Comparison of ENCODE assay signal across 8 cellular contexts in the genomic region with DNA sequence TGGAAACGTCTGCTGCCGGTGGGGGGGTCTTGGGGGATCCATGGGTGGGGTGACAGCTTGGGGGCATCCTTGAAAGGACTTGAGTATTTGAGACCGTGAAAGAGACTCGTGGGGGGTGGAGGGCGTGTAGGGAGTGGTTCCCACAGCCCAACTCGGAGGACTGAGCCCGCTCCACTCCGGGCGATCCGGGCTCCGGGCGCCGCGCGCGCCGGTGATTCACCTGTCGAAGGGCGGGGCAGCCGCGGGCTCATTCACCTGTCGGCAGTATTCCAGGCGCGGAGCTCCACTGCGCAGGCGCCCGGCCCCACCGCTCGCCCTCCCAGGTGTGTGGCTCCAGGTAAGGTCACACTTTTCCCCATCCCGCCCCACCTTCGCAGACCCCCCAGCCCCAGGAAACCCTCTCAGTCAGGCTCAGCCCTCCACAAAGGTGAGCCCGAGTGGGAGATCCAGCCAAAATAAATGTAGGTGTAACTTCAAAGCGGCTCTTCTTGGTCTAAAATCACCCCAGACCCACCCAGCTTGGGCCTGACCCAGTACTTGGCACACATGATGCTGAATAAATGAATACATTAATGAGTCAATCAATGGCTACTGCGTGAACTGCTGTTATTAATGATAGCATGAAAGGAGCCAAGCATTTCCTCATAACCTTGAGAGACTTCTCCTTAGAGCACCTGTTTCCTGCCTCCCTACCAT. TPM values are rescaled to one million over a fixed set of nuclear protein-coding genes. Genes with fewer than 3 reads are reported as not detected.
DNase-seq lines count a peak whose midpoint lies in the region; ATAC-seq and TF ChIP-seq lines count a peak whose summit lies in the region.

No MANE protein-coding gene starts in this region.

- H4K20me1 ChIP-seq in PC-3 (ENCODE audit: low read length), result no peaks in the 10 kb centered on the region

- H2AFZ ChIP-seq in PC-3 (ENCODE audit: low read length), result 0 out of 2 replicates have a peak overlapping the region, but pooled peaks have one; percentile 48

- H3K9me2 ChIP-seq in PC-3 (replicated peaks; ENCODE audit: low read length), result no peaks in the 10 kb centered on the region

- H3K9me3 ChIP-seq in PC-3 (ENCODE audit: low read length) (no peaks in the 10 kb centered on the region), iPS-20b (ENCODE audit: insufficient read depth, low read depth, low read length) (no peaks in the 10 kb centered on the region), thyroid gland (no peaks in the 10 kb centered on the region), spleen (no peaks in the 10 kb centered on the region)

- intact Hi-C loops in activated naive CD4-positive, alpha-beta T cell treated with anti-CD3 and anti-CD28 coated beads for 36 hours (cut with micrococcal nuclease), result no loop called here
- intact Hi-C loops in PC-3 (cut with micrococcal nuclease) (no loop called here), thyroid gland (cut with DNase I) (no loop called here), spleen (cut with DNase I; ENCODE audit: low total_unique reads) (no loop called here)

- DNase-seq in activated naive CD4-positive, alpha-beta T cell treated with anti-CD3 and anti-CD28 coated beads for 36 hours, result peak; percentile 37
- no peak for DNase-seq in activated naive CD4-positive, alpha-beta T cell treated with Interleukin-2 at 50 U/mL for 16 hours
- DNase-seq in PC-3 (peak; percentile 96), thyroid gland (peak; percentile 93 to 95), spleen (no peak)

- BruUV-seq in PC-3 (replicated peaks; lab: Mats Ljungman, UMichigan), result no TSS peak

- ATAC-seq in PC-3 (peak; percentile 41), HG02840 (IDR thresholded peaks at IDR 0.05; ENCODE audit: low FRiP score, unreplicated experiment) (no peak), GM18873 (IDR thresholded peaks at IDR 0.05; ENCODE audit: low FRiP score, unreplicated experiment) (no peak)

- CTCF ChIA-PET in activated naive CD4-positive, alpha-beta T cell treated with anti-CD3 and anti-CD28 coated beads for 36 hours (lab: Charles Lee), result no interaction called here
- CTCF ChIA-PET in PC-3 (lab: Charles Lee), result interaction anchor here (0.6 to 0.7 kb wide), 3 partner anchors 9 to 610 kb away, joined by 3 to 6 read pairs (median 4); no protein-coding TSS in a partner anchor

- H3K27me3 ChIP-seq in PC-3 (ENCODE audit: low read length) (no peaks in the 10 kb centered on the region), iPS-20b (ENCODE audit: insufficient read depth, low read length) (no peaks in the 10 kb centered on the region), thyroid gland (no peaks in the 10 kb centered on the region), spleen (replicated peaks in 1 of 7) (peaks cover 2 to 99% (median 45%) of the 10 kb centered on the region in 7 donors)

- peaks cover 18% of the 10 kb centered on the region for H3K79me2 ChIP-seq in PC-3 (ENCODE audit: low read length)

- H3F3A ChIP-seq in PC-3 (ENCODE audit: low read length, unreplicated experiment), result no peaks in the 10 kb centered on the region

- H3K4me3 Mint-ChIP-seq in activated naive CD4-positive, alpha-beta T cell treated with anti-CD3 and anti-CD28 coated beads for 36 hours, result no peak overlapping the region

- peak overlapping the region; percentile 75 for H3K4me2 ChIP-seq in PC-3 (ENCODE audit: low read length)

- no peaks in the 10 kb centered on the region for H3K9me3 Mint-ChIP-seq in activated naive CD4-positive, alpha-beta T cell treated with anti-CD3 and anti-CD28 coated beads for 36 hours

- H3K27ac ChIP-seq in PC-3 (ENCODE audit: low read length) (peak overlapping the region; percentile 89), iPS-20b (ENCODE audit: low read length) (no peak overlapping the region), thyroid gland (peak overlapping the region; percentile 55 to 71 (median 65)), spleen (peak overlapping the region in 4 of 8 donors; percentile 46 to 74 (median 65))

- peaks cover 50% of the 10 kb centered on the region for H3K27me3 Mint-ChIP-seq in activated naive CD4-positive, alpha-beta T cell treated with anti-CD3 and anti-CD28 coated beads for 36 hours (ENCODE audit: low read depth)

- peaks cover 13% of the 10 kb centered on the region for H3K4me1 Mint-ChIP-seq in activated naive CD4-positive, alpha-beta T cell treated with anti-CD3 and anti-CD28 coated beads for 36 hours (ENCODE audit: low read depth)

- no peak overlapping the region for H3K27ac Mint-ChIP-seq in activated naive CD4-positive, alpha-beta T cell treated with anti-CD3 and anti-CD28 coated beads for 36 hours

- TF ChIP-seq CTCF in PC-3 (conservative IDR thresholded peaks at IDR 0.05; ENCODE audit: low read depth, low read length) (no peak), thyroid gland (IDR thresholded peaks at IDR 0.05) (no peak), spleen (IDR thresholded peaks at IDR 0.05 in 8 of 11, conservative IDR thresholded peaks at IDR 0.05 in 3 of 11) (no peak)

- H3K36me3 Mint-ChIP-seq in activated naive CD4-positive, alpha-beta T cell treated with anti-CD3 and anti-CD28 coated beads for 36 hours (ENCODE audit: low read depth), result no peaks in the 10 kb centered on the region

- TF ChIP-seq POLR2A in thyroid gland (IDR thresholded peaks at IDR 0.05) (no peak), spleen (IDR thresholded peaks at IDR 0.05) (no peak)

- H3K4me1 ChIP-seq in PC-3 (ENCODE audit: insufficient read depth, low read length), result peaks cover 25% of the 10 kb centered on the region
- peaks cover 14% of the 10 kb centered on the region for H3K4me1 ChIP-seq in iPS-20b (ENCODE audit: insufficient read depth, low read length)
- peaks cover 12 to 17% of the 10 kb centered on the region in 2 donors for H3K4me1 ChIP-seq in thyroid gland
- peaks cover 0 to 69% (median 46%) of the 10 kb centered on the region in 6 donors for H3K4me1 ChIP-seq in spleen

- WGBS in thyroid gland, 2 donors, result 5 to 27% methylated on average over 5 to 27 of the region's 34 CpGs
- WGBS in spleen, 5 donors, result 19 to 31% (median 28%) methylated on average over 28 to 34 of the region's 34 CpGs

- no peaks in the 10 kb centered on the region for H3K36me3 ChIP-seq in PC-3 (ENCODE audit: low read depth, low read length)
- H3K36me3 ChIP-seq in iPS-20b (ENCODE audit: insufficient read depth, low read depth, low read length), result peaks cover 54% of the 10 kb centered on the region
- H3K36me3 ChIP-seq in thyroid gland, result no peaks in the 10 kb centered on the region
- peaks cover 0 to 19% (median 0%) of the 10 kb centered on the region in 6 donors for H3K36me3 ChIP-seq in spleen

- POLR2A ChIA-PET in PC-3 (lab: Charles Lee; ENCODE audit: unreplicated experiment), result interaction anchor here (0.7 kb wide), 1 partner anchor 271 kb away, joined by 10 read pairs; no protein-coding TSS in a partner anchor

- H3K9ac ChIP-seq in PC-3 (ENCODE audit: low read length), result peak overlapping the region; percentile 83
- peak overlapping the region; percentile 45; the same call in 1 of the 2 replicates for H3K9ac ChIP-seq in iPS-20b (ENCODE audit: low read depth, low read length)

- H3K4me3 ChIP-seq in PC-3 (ENCODE audit: low read length) (peak overlapping the region; percentile 57), iPS-20b (ENCODE audit: low read length) (peak overlapping the region; percentile 65), thyroid gland (replicated peaks in 1 of 3) (peak overlapping the region in 1 of 3 donors; percentile 50), spleen (peak overlapping the region in 3 of 8 donors; percentile 21 to 60 (median 29))

RNA-seq across cellular contexts. Expression of a gene that starts 4.7 kb away (rescaled TPM):
- total RNA-seq in activated naive CD4-positive, alpha-beta T cell treated with anti-CD3 and anti-CD28 coated beads for 36 hours, result not detected
- total RNA-seq in PC-3 (2014; rRNA removed) (21.5 and 28.1 TPM in 2 replicates), thyroid gland (10 to 100 TPM; 10.9 to 53.9 (median 20.0) TPM), spleen (10 to 100 TPM; 52.1 to 94.9 (median 62.6) TPM)
- 1 to 10 TPM; 1.4 to 5.9 (median 2.5) TPM for polyA plus RNA-seq in spleen

RNA-seq across cellular contexts. Expression of a gene that starts 36.1 kb away (rescaled TPM):
- total RNA-seq in activated naive CD4-positive, alpha-beta T cell treated with anti-CD3 and anti-CD28 coated beads for 36 hours, result not detected
- total RNA-seq in PC-3 (2014; rRNA removed), result not detected in 2 replicates
- 1 to 10 TPM in 1 of 4 donors, under 1 TPM in 1, not detected in 2; 0.59 to 1.1 TPM for total RNA-seq in thyroid gland
- total RNA-seq in spleen, result 1 to 10 TPM; 1.6 to 6.6 (median 3.8) TPM
- under 1 TPM; 0.13 to 0.67 (median 0.59) TPM for polyA plus RNA-seq in spleen

Comparison
In these comparisons a context has a peak if more than half of its experiments do, and no peak if none do; other contexts are left out.
1. DNase-seq: peak in activated naive CD4-positive, alpha-beta T cell treated with anti-CD3 and anti-CD28 coated beads for 36 hours (single experiment), PC-3 (single experiment) and thyroid gland (2 of 2); none in activated naive CD4-positive, alpha-beta T cell treated with Interleukin-2 at 50 U/mL for 16 hours (single experiment) and spleen (single experiment).
2. RNA of a gene that starts 4.7 kb away (total RNA-seq): 52.1 to 94.9 TPM in spleen, 10.9 to 53.9 TPM in thyroid gland and 21.5 to 28.1 TPM in PC-3; not detected in activated naive CD4-positive, alpha-beta T cell treated with anti-CD3 and anti-CD28 coated beads for 36 hours; every median in the first group is over 10 times any median in the second.